Comparison of ENCODE assay signal across 1 cellular context in the genomic region with DNA sequence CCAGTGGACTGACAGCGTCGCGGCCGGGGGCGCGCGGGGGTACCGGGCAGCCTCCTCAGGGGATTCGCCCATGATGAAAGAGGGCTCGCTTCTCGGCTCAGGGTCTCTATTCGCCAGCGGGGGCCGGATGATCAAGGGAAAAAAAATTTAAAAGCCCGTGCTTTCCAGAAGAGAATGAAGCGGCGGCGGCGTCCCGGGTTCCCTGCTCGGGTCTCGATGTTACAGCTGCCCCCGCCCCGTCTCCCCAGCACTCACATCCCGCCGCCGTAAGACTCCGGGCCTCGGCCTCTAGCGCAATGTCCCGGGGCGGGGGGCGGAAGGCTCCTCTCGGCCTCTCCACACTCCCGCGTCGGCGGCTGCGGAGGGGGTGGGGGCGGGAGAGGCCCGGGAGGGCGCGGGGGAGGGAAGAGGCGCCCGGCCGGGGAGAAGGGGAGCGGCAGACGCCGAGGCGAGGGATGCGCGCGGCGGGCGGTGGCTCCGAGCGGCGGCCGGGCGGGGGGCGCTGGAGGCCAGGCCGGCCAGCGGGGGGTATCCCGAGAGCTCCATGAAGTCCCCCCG.
TF ChIP-seq lines count a peak whose summit lies in the region.

No MANE protein-coding gene starts in this region.

TF ChIP-seq in endothelial cell of umbilical vein, 7 proteins besides CTCF, POLR2A, EP300 and RAD21 (continued from another document):
- TF ChIP-seq EZH2 (IDR thresholded peaks at IDR 0.05; ENCODE audit: borderline replicate concordance, low read depth, low read length, severe bottlenecking): no peak
- TF ChIP-seq, protein P1, sequence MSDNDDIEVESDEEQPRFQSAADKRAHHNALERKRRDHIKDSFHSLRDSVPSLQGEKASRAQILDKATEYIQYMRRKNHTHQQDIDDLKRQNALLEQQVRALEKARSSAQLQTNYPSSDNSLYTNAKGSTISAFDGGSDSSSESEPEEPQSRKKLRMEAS (IDR thresholded peaks at IDR 0.05; ENCODE audit: insufficient read depth, insufficient read length): no peak
TF ChIP-seq in endothelial cell of umbilical vein: peak in this region for 0.
